8 cellular contexts compared by ENCODE assay signal in the genomic region with DNA sequence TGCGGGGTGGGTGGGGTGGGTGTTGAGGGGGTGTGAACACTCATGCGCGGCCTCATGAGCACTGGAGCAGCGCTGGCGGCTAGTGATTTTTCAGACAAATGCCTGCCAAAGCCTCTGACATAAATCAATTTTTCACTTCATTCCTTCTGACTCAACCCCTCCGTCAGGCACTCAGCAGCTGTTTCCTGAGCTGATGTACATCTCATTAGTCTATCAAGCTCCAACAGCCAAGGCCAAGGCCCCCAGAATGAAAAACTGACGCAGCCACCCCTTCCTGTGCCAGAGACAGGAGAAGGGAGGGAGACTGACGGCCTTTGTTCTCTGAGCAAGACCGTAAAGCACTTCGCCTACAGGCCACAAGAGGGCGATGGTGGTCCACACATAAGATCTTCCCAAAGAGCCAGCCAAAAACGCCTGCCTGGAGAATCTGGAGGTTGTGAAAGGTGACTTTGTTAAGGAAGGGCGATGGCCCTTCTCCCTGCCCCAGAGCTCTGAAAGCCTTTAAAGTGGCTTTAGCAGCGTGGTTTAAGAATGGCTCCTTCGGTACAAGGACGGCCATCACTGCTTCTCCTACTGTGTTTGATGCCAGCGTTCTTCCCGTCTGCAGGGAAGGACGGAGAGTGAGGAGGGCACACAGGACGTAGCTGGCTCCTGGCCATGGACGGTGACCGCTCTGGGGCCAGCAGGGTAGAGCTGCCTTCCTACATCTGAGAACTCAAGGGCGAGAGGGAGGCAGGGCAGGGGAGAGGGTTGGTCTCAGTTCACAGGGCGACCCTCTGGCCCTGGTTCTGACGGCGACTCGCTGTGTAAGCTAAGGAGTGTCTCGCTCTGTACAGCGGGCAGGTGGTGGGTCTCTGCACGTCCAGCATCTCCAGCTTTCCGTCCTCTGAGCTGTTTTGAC. TPM values are rescaled to one million over a fixed set of nuclear protein-coding genes. Genes with fewer than 3 reads are reported as not detected.
DNase-seq lines count a peak whose midpoint lies in the region; TF ChIP-seq lines count a peak whose summit lies in the region.

No MANE protein-coding gene starts in this region.

- no peak overlapping the region for H2BK120ac ChIP-seq in trophoblast cell (ENCODE audit: insufficient read depth, low read length, poor library complexity)

- H2BK5ac ChIP-seq in trophoblast cell (ENCODE audit: low read depth, low read length, poor library complexity) = no peak overlapping the region

- H3K18ac ChIP-seq in trophoblast cell (ENCODE audit: low read length) = no peak overlapping the region

- TF ChIP-seq CTCF in tibial nerve (IDR thresholded peaks at IDR 0.05) = peak; percentile 89 to 97 (median 91)

- H2BK12ac ChIP-seq in trophoblast cell (ENCODE audit: low read length) = no peak overlapping the region

- peak; percentile 95 for DNase-seq in ELF-1 (ENCODE audit: low read depth, low spot score)
- DNase-seq in HAP-1 (ENCODE audit: low spot score in 2 of 2) = peak; percentile 67 to 89
- peak; percentile 67 for DNase-seq in MV-4-11 (lab: John Stamatoyannopoulos, UW)
- peak; percentile 91 for DNase-seq in SK-N-DZ (ENCODE audit: low spot score)
- peak; percentile 85 for DNase-seq in activated naive CD4-positive, alpha-beta T cell treated with anti-CD3 and anti-CD28 coated beads, Interleukin-2, amount 10 ng/mL, durations not matched to agents 7 days and 5 days
- DNase-seq in glomerular visceral epithelial cell (ENCODE audit: extremely low spot score) = peak; percentile 98
- DNase-seq in trophoblast cell = peak; percentile 77 to 93
- peak; percentile 94 to 98 for DNase-seq in tibial nerve (ENCODE audit: low spot score in 2 of 2)

- no peaks in the 10 kb centered on the region for H3K9me3 ChIP-seq in HAP-1
- H3K9me3 ChIP-seq in trophoblast cell (ENCODE audit: insufficient read depth, low read depth, low read length) = no peaks in the 10 kb centered on the region
- no peaks in the 10 kb centered on the region for H3K9me3 ChIP-seq in tibial nerve

- H3K36me3 Mint-ChIP-seq in activated naive CD4-positive, alpha-beta T cell treated with anti-CD3 and anti-CD28 coated beads, Interleukin-2, amount 10 ng/mL, durations not matched to agents 7 days and 5 days = no peaks in the 10 kb centered on the region

- H4K91ac ChIP-seq in trophoblast cell (ENCODE audit: low read depth, low read length) = no peak overlapping the region

- H3K27me3 Mint-ChIP-seq in activated naive CD4-positive, alpha-beta T cell treated with anti-CD3 and anti-CD28 coated beads, Interleukin-2, amount 10 ng/mL, durations not matched to agents 7 days and 5 days = peaks cover 13% of the 10 kb centered on the region

- no peak overlapping the region for H4K12ac ChIP-seq in trophoblast cell (ENCODE audit: low read depth, low read length)

- H3K79me1 ChIP-seq in trophoblast cell (ENCODE audit: low read length) = no peaks in the 10 kb centered on the region

- no peak overlapping the region for H3K27ac Mint-ChIP-seq in activated naive CD4-positive, alpha-beta T cell treated with anti-CD3 and anti-CD28 coated beads, Interleukin-2, amount 10 ng/mL, durations not matched to agents 7 days and 5 days

- in situ Hi-C loops in HAP-1 (cut with MboI; ENCODE audit: low sequenced_read_pairs) = loop anchor here (25.0 kb wide), 2 partner anchors 828 to 1403 kb away; a partner anchor contains a TSS

- H3K4me3 Mint-ChIP-seq in activated naive CD4-positive, alpha-beta T cell treated with anti-CD3 and anti-CD28 coated beads, Interleukin-2, amount 10 ng/mL, durations not matched to agents 7 days and 5 days = no peak overlapping the region

- no peak overlapping the region for H3K14ac ChIP-seq in trophoblast cell (ENCODE audit: low read length)

- H3K4me1 Mint-ChIP-seq in activated naive CD4-positive, alpha-beta T cell treated with anti-CD3 and anti-CD28 coated beads, Interleukin-2, amount 10 ng/mL, durations not matched to agents 7 days and 5 days = peaks cover 42% of the 10 kb centered on the region

- peak overlapping the region; percentile 32 for H4K8ac ChIP-seq in trophoblast cell (ENCODE audit: low read depth, low read length)

- TF ChIP-seq POLR2A in tibial nerve (IDR thresholded peaks at IDR 0.05) = no peak

- no CpG with 5 or more reads among the region's 31 CpGs for WGBS in trophoblast cell (ENCODE audit: extremely low coverage, insufficient coverage, insufficient read length)
- WGBS in tibial nerve, 2 donors = 20% methylated on average over 31 of the region's 31 CpGs

- H3K27me3 ChIP-seq in HAP-1 (ENCODE audit: low read depth) (peaks cover 13% of the 10 kb centered on the region), trophoblast cell (ENCODE audit: insufficient read depth, low read length) (no peaks in the 10 kb centered on the region), tibial nerve (no peaks in the 10 kb centered on the region)

- H3K9ac ChIP-seq in trophoblast cell (ENCODE audit: low read length) = no peak overlapping the region

- H3K27ac ChIP-seq in trophoblast cell (ENCODE audit: low read depth, low read length) = no peak overlapping the region
- peak overlapping the region in 2 of 4 donors; percentile 45 to 52 for H3K27ac ChIP-seq in tibial nerve

- no peaks in the 10 kb centered on the region for H3K79me2 ChIP-seq in trophoblast cell (ENCODE audit: control insufficient read depth, insufficient read depth, low read length, poor library complexity)

- H3K4me3 ChIP-seq in HAP-1 (no peak overlapping the region), trophoblast cell (ENCODE audit: low read depth, low read length) (no peak overlapping the region), tibial nerve (peak overlapping the region in 2 of 4 donors; percentile 27 to 31)

- peak overlapping the region; percentile 19 for H2AFZ ChIP-seq in trophoblast cell (ENCODE audit: insufficient read depth, low read length, poor library complexity)

- no peak overlapping the region for H3K23ac ChIP-seq in trophoblast cell (ENCODE audit: low read length)

- H2AK5ac ChIP-seq in trophoblast cell (ENCODE audit: low read length) = peak overlapping the region; percentile 72

- H3K4me2 ChIP-seq in trophoblast cell (ENCODE audit: low read length) = no peak overlapping the region

- H3K9me3 Mint-ChIP-seq in activated naive CD4-positive, alpha-beta T cell treated with anti-CD3 and anti-CD28 coated beads, Interleukin-2, amount 10 ng/mL, durations not matched to agents 7 days and 5 days = no peaks in the 10 kb centered on the region

- H3K4me1 ChIP-seq in HAP-1 (no peaks in the 10 kb centered on the region), trophoblast cell (ENCODE audit: control insufficient read depth in 1 of 2, insufficient read depth in 2 of 2, low read length in 2 of 2) (no peaks in the 10 kb centered on the region), tibial nerve (peaks cover 0 to 14% (median 0%) of the 10 kb centered on the region in 4 donors)

- TF ChIP-seq EP300 in tibial nerve (IDR thresholded peaks at IDR 0.05) = peak in 1 of 2 donors; percentile 41

- H3K4ac ChIP-seq in trophoblast cell (ENCODE audit: low read depth, low read length) = no peak overlapping the region

- H3K36me3 ChIP-seq in HAP-1 (replicated peaks) (no peaks in the 10 kb centered on the region), trophoblast cell (ENCODE audit: control insufficient read depth in 1 of 2, insufficient read depth in 2 of 2, low read length in 2 of 2) (no peaks in the 10 kb centered on the region), tibial nerve (no peaks in the 10 kb centered on the region)

- CTCF ChIA-PET in activated naive CD4-positive, alpha-beta T cell treated with anti-CD3 and anti-CD28 coated beads, Interleukin-2, amount 10 ng/mL, durations not matched to agents 7 days and 5 days (lab: Charles Lee) = interaction anchor here (0.6 to 5.4 kb wide), 38 partner anchors 9 to 1412 kb away, joined by 3 to 45 read pairs (median 3); a partner anchor contains a TSS

RNA-seq across cellular contexts. Expression of a gene that starts 37.1 kb away (rescaled TPM):
- 17.6 and 17.8 TPM in 2 replicates for polyA plus RNA-seq in SK-N-DZ (2014; cell fraction: cytosol; rRNA removed)
- polyA plus RNA-seq in SK-N-DZ (2014; cell fraction: nucleus; rRNA removed) = 11.7 and 14.0 TPM in 2 replicates
- 69.4 and 72.3 TPM in 2 replicates for polyA plus RNA-seq in trophoblast cell (2013)
- 10 to 100 TPM; 22.7 to 38.3 (median 29.3) TPM for total RNA-seq in tibial nerve

RNA-seq across cellular contexts. Expression of a gene that starts 37.4 kb away (rescaled TPM):
- 69.1 and 123 TPM in 2 replicates for polyA plus RNA-seq in SK-N-DZ (2014; cell fraction: cytosol; rRNA removed)
- 48.6 and 81.7 TPM in 2 replicates for polyA plus RNA-seq in SK-N-DZ (2014; cell fraction: nucleus; rRNA removed)
- polyA plus RNA-seq in trophoblast cell (2013) = 776 and 817 TPM in 2 replicates
- 10 to 100 TPM; 41.0 to 99.0 (median 75.1) TPM for total RNA-seq in tibial nerve
